Comparison of ENCODE assay signal across 18 cellular contexts in the genomic region with DNA sequence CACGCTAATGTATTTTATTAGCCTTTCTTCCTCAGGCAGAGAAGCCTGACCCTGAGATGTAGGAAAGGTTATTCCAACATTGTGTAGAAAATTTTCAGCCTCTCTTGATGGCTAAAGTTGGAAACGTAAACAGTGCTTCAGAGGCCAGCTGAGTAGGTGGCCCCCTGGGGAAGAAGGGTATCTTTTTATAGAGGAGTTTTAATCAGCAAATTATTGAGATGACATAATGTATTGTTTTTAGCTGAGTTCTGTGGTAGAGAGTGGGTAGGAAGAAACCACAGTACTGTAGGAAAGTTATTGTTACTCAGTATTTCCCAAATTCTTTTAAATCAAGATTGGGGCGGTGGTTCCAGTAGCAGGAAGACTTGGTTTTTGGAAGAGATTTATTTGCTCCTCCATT.
DNase-seq lines count a peak whose midpoint lies in the region; ATAC-seq and TF ChIP-seq lines count a peak whose summit lies in the region.
"Had no signal": no experiment of that assay in that cellular context is flagged by ENCODE, and none has a peak within 500 bp of the region (broad histone marks: within the 10 kb centered on the region; RNA-seq: fewer than 3 reads in every experiment).

No MANE protein-coding gene starts in this region.

- CTCF ChIA-PET in BJ (lab: Yijun Ruan, JAX) = interaction anchor here (0.7 to 1.8 kb wide), 2 partner anchors 13 to 338 kb away, joined by 3 to 4 read pairs; no protein-coding TSS in a partner anchor

- no peaks in the 10 kb centered on the region for H3K4me1 ChIP-seq in spleen
- H3K4me1 ChIP-seq: BE2C, lower lobe of right lung had no signal

- ATAC-seq in GM18858 (IDR thresholded peaks at IDR 0.05; ENCODE audit: unreplicated experiment) = no peak
- ATAC-seq: gastroesophageal sphincter, lower lobe of right lung, natural killer cell, Panc1 had no signal

- intact Hi-C loops in spleen (cut with DNase I; ENCODE audit: low total_unique reads) = no loop called here

- DNase-seq in BJ (ENCODE audit: low read depth) = peak; percentile 47
- DNase-seq in LHCN-M2 (ENCODE audit: low read depth) = peak; percentile 62
- peak; percentile 54 for DNase-seq in dedifferentiated amniotic fluid mesenchymal stem cell (ENCODE audit: extremely low spot score)
- peak; percentile 51 for DNase-seq in non-pigmented ciliary epithelial cell (ENCODE audit: low read depth)
- DNase-seq in COLO668 (lab: John Stamatoyannopoulos, UW; ENCODE audit: unreplicated experiment) = no peak
- no peak for DNase-seq in spleen
- DNase-seq in activated effector memory CD4-positive, alpha-beta T cell treated with anti-CD3 and anti-CD28 coated beads, Interleukin-2, amount 50 U/mL, for 16 hours = no peak
- DNase-seq: activated naive CD8-positive, alpha-beta T cell treated with anti-CD3 and anti-CD28 coated beads for 36 hours; BE2C; DMS79; lower lobe of right lung; natural killer cell; NCI-H1048; NCI-H748 treated with DMSO at 0.1 percent for 48 hours; substantia nigra had no signal

- no peak overlapping the region for H3K27ac ChIP-seq in spleen
- H3K27ac ChIP-seq: gastroesophageal sphincter, lower lobe of right lung had no signal

- H3K36me3 ChIP-seq in BJ (ENCODE audit: control insufficient read depth, insufficient read depth, low read length) (no peaks in the 10 kb centered on the region), spleen (no peaks in the 10 kb centered on the region)
- H3K36me3 ChIP-seq: BE2C, gastroesophageal sphincter, lower lobe of right lung had no signal

- TF ChIP-seq CTCF in BJ (IDR thresholded peaks at IDR 0.05; ENCODE audit: insufficient read depth, low read depth, low read length) (no peak), spleen (IDR thresholded peaks at IDR 0.05 in 8 of 11, conservative IDR thresholded peaks at IDR 0.05 in 3 of 11) (no peak)

- TF ChIP-seq POLR2A in spleen (IDR thresholded peaks at IDR 0.05) = no peak

- H3K4me3 ChIP-seq in BJ (ENCODE audit: low read depth, low read length) = no peak overlapping the region
- no peak overlapping the region for H3K4me3 ChIP-seq in spleen
- H3K4me3 ChIP-seq: gastroesophageal sphincter, lower lobe of right lung had no signal

- peaks cover 0 to 11% (median 0%) of the 10 kb centered on the region in 8 donors for H3K9me3 ChIP-seq in spleen
- H3K9me3 ChIP-seq: BE2C, gastroesophageal sphincter, lower lobe of right lung had no signal

- peaks cover 2% of the 10 kb centered on the region; the same call in 1 of the 2 replicates for H3K27me3 ChIP-seq in BJ (ENCODE audit: control insufficient read depth, insufficient read depth, low read length)
- H3K27me3 ChIP-seq in spleen (replicated peaks in 1 of 7) = no peaks in the 10 kb centered on the region
- H3K27me3 ChIP-seq: BE2C, gastroesophageal sphincter had no signal

- WGBS in spleen, 5 donors = 80 to 87% (median 82%) methylated on average over 3 of the region's 3 CpGs

- POLR2A ChIA-PET in BJ (lab: Charles Lee) = no interaction called here

Comparison
In these comparisons a context has a peak if more than half of its experiments do, and no peak if none do; other contexts are left out.
1. DNase-seq: peak in BJ (single experiment), LHCN-M2 (single experiment), dedifferentiated amniotic fluid mesenchymal stem cell (single experiment) and non-pigmented ciliary epithelial cell (single experiment); none in COLO668 (single experiment), spleen (single experiment) and activated effector memory CD4-positive, alpha-beta T cell treated with anti-CD3 and anti-CD28 coated beads, Interleukin-2, amount 50 U/mL, for 16 hours (single experiment).